ENCODE assay signal across 8 cellular contexts in the genomic region with DNA sequence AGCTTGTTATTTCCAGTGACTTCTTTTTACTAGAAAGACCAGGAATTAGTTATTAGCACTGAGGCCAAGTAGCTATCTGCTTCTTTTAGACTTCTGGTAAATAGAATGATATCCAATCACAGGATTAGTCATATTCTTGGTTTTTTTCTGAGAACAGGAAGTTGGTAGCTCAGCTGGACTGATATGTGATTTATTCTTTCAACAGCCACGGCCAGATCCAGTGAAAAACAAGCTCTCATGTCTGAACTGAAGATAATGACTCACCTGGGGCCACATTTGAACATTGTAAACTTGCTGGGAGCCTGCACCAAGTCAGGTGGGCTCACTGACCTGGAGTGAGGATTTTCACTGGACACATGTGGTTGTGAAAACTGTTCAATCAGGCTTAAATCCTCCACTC. TPM values are rescaled to one million over a fixed set of nuclear protein-coding genes. Genes with fewer than 3 reads are reported as not detected.
DNase-seq lines count a peak whose midpoint lies in the region; ATAC-seq, FAIRE-seq and TF ChIP-seq lines count a peak whose summit lies in the region.

No MANE protein-coding gene starts in this region.

- H3K4me1 Mint-ChIP-seq in T-helper 2 cell treated with Interferon-gamma antibody and Interleukin-4, amounts not matched to agents 5 μg/mL and 100 μg/mL, for 36 hours (ENCODE audit: low read depth) = peaks cover 31% of the 10 kb centered on the region

- H3K4me3 Mint-ChIP-seq in T-helper 2 cell treated with Interferon-gamma antibody and Interleukin-4, amounts not matched to agents 5 μg/mL and 100 μg/mL, for 36 hours = peak overlapping the region; percentile 45

- ATAC-seq in HG02571 (IDR thresholded peaks at IDR 0.05; ENCODE audit: unreplicated experiment) (peak; percentile 54), HG02763 (IDR thresholded peaks at IDR 0.05; ENCODE audit: unreplicated experiment) (no peak)

- H3K27me3 Mint-ChIP-seq in T-helper 2 cell treated with Interferon-gamma antibody and Interleukin-4, amounts not matched to agents 5 μg/mL and 100 μg/mL, for 36 hours (ENCODE audit: low read depth) = no peaks in the 10 kb centered on the region

- peak; percentile 17 for FAIRE-seq in islet of Langerhans (lab: Jason Lieb, UNC)

- DNase-seq in GM10266 (ENCODE audit: extremely low spot score) (peak; percentile 24), SW480 (ENCODE audit: low spot score) (no peak), SK-N-DZ (ENCODE audit: low spot score) (no peak)
- peak; percentile 28 for DNase-seq in T-helper 2 cell treated with Interferon-gamma antibody and Interleukin-4, amounts not matched to agents 5 μg/mL and 100 μg/mL, for 36 hours (ENCODE audit: low spot score)
- DNase-seq in effector CD4-positive, alpha-beta T cell = no peak

- TF ChIP-seq CTCF in GM10266 (IDR thresholded peaks at IDR 0.05; ENCODE audit: control insufficient read depth, insufficient read depth, low read depth, missing control alignments) = no peak

- H3K9me3 Mint-ChIP-seq in T-helper 2 cell treated with Interferon-gamma antibody and Interleukin-4, amounts not matched to agents 5 μg/mL and 100 μg/mL, for 36 hours = peaks cover 10% of the 10 kb centered on the region

- peak overlapping the region; percentile 35 for H3K27ac Mint-ChIP-seq in T-helper 2 cell treated with Interferon-gamma antibody and Interleukin-4, amounts not matched to agents 5 μg/mL and 100 μg/mL, for 36 hours

- no peaks in the 10 kb centered on the region for H3K36me3 Mint-ChIP-seq in T-helper 2 cell treated with Interferon-gamma antibody and Interleukin-4, amounts not matched to agents 5 μg/mL and 100 μg/mL, for 36 hours (ENCODE audit: low read depth)

RNA-seq across cellular contexts. Expression of gene PDGFRA, which starts 48.6 kb away (rescaled TPM):
- polyA plus RNA-seq in SK-N-DZ (2014; cell fraction: cytosol; rRNA removed) = 9.1 and 11.6 TPM in 2 replicates
- polyA plus RNA-seq in SK-N-DZ (2014; cell fraction: nucleus; rRNA removed) = 13.5 and 17.6 TPM in 2 replicates

Comparison
In these comparisons a context has a peak if more than half of its experiments do, and no peak if none do; other contexts are left out.
1. DNase-seq: peak in GM10266 (single experiment) and T-helper 2 cell treated with Interferon-gamma antibody and Interleukin-4, amounts not matched to agents 5 μg/mL and 100 μg/mL, for 36 hours (single experiment); none in SW480 (single experiment), effector CD4-positive, alpha-beta T cell (single experiment) and SK-N-DZ (single experiment).